ENCODE assay signal across 11 cellular contexts in the genomic region with DNA sequence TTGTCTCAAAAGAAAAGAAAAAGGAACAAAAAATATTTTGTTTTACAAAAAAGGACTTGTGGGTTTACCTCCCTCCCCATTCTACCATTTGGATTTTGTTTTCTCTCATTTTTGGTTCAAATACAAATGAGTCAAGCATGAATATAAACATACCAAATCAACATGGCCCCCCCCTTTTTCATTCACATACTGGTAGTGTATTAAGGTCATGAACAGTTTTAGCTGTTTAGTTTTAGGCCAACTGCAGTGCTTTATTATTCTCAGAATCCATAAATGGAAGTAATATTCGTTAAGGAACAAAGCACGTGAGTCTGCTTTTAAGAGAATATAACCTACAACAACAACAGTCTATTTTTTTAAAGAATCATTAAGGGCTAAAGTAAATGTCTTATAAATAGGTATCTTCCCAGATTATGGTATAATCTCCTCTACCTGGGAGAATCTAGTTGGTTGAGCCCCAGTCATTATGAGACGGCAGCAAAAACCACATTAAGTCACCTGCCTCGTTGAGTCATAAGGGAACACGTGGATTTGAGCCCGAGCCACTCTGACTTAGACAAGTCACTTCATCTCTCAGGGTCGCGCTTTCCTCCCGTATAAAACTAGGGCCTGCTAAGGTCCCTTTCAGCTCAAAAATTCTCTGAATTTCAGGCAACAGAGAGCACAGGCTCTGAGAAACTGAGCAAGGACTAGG. TPM values are rescaled to one million over a fixed set of nuclear protein-coding genes. Genes with fewer than 3 reads are reported as not detected.
A peak's percentile ranks its signal among the peaks of the same experiment; 100 is the strongest.
DNase-seq lines count a peak whose midpoint lies in the region; ATAC-seq, FAIRE-seq and TF ChIP-seq lines count a peak whose summit lies in the region.
"Had no signal": no experiment of that assay in that cellular context is flagged by ENCODE, and none has a peak within 500 bp of the region (broad histone marks: within the 10 kb centered on the region; RNA-seq: fewer than 3 reads in every experiment).

No MANE protein-coding gene starts in this region.

- H2AK5ac ChIP-seq in trophoblast cell (ENCODE audit: low read length), result no peak overlapping the region

- H3K36me3 ChIP-seq in K562 (ENCODE audit: control insufficient read depth, insufficient read depth, low read length) (0 out of 3 replicates have a peak, but pooled peaks cover 2% of the 10 kb centered on the region), trophoblast cell (ENCODE audit: control insufficient read depth in 1 of 2, insufficient read depth in 2 of 2, low read length in 2 of 2) (peaks cover 1 to 6% of the 10 kb centered on the region in 2 experiments), GM23338 (ENCODE audit: insufficient read depth) (0 out of 2 replicates have a peak, but pooled peaks cover 5% of the 10 kb centered on the region), vagina (no peaks in the 10 kb centered on the region)

- H2BK12ac ChIP-seq in trophoblast cell (ENCODE audit: low read length), result no peak overlapping the region

- CTCF ChIA-PET in K562 (lab: Yijun Ruan, JAX; ENCODE audit: low intra/inter-chr PET ratio), result no interaction called here

- H4K20me1 ChIP-seq in K562 (replicated peaks; ENCODE audit: control insufficient read depth, insufficient read depth, low read length), result no peaks in the 10 kb centered on the region
- no peaks in the 10 kb centered on the region; the same call in 1 of the 2 replicates for H4K20me1 ChIP-seq in GM23338 (replicated peaks; ENCODE audit: insufficient read depth)

- H3F3A ChIP-seq in GM23338 (replicated peaks; ENCODE audit: low read depth), result no peaks in the 10 kb centered on the region

- no peak overlapping the region for H4K8ac ChIP-seq in trophoblast cell (ENCODE audit: low read depth, low read length)

- TF ChIP-seq EP300 in K562 (IDR thresholded peaks at IDR 0.05; ENCODE audit: low read length), result no peak

- no peak overlapping the region for H2BK120ac ChIP-seq in trophoblast cell (ENCODE audit: insufficient read depth, low read length, poor library complexity)

- no peak overlapping the region for H3K4me3 Mint-ChIP-seq in GM23338
- H3K4me3 Mint-ChIP-seq: nephron progenitor cell had no signal

- no peak overlapping the region for H2BK5ac ChIP-seq in trophoblast cell (ENCODE audit: low read depth, low read length, poor library complexity)

- BruUV-seq in K562 (replicated peaks; lab: Mats Ljungman, UMichigan), result no TSS peak

- H3K4me1 ChIP-seq in K562 (replicated peaks in 1 of 2; ENCODE audit: control insufficient read depth in 2 of 2, insufficient read depth in 2 of 2, low read length in 2 of 2) (no peaks in the 10 kb centered on the region; a peak in 2 of 5 replicates), trophoblast cell (ENCODE audit: control insufficient read depth in 1 of 2, insufficient read depth in 2 of 2, low read length in 2 of 2) (no peaks in the 10 kb centered on the region), GM23338 (ENCODE audit: insufficient read depth) (no peaks in the 10 kb centered on the region), vagina (no peaks in the 10 kb centered on the region)
- H3K4me1 ChIP-seq: BLaER1 treated with 17β-estradiol and CSF1 and Interleukin-3, amounts not matched to agents 10 nM and 100 nM had no signal

- no peak overlapping the region for H3K27ac ChIP-seq in K562 (ENCODE audit: extremely low read depth, low read depth, low read length)
- no peak overlapping the region for H3K27ac ChIP-seq in trophoblast cell (ENCODE audit: low read depth, low read length)
- no peak overlapping the region for H3K27ac ChIP-seq in GM23338 (ENCODE audit: low read depth)
- H3K27ac ChIP-seq in vagina, result no peak overlapping the region
- H3K27ac ChIP-seq: BLaER1 treated with 17β-estradiol and CSF1 and Interleukin-3, amounts not matched to agents 10 nM and 100 nM had no signal

- H3K4me2 ChIP-seq in K562 (ENCODE audit: insufficient read depth, low read length) (no peak overlapping the region), trophoblast cell (ENCODE audit: low read length) (no peak overlapping the region), GM23338 (no peak overlapping the region)
- H3K4me2 ChIP-seq: BLaER1 treated with 17β-estradiol and CSF1 and Interleukin-3, amounts not matched to agents 10 nM and 100 nM had no signal

- H3K4me1 Mint-ChIP-seq in GM23338, result 0 out of 3 replicates have a peak, but pooled peaks cover 3% of the 10 kb centered on the region

- H3K9me3 Mint-ChIP-seq in GM23338, result no peaks in the 10 kb centered on the region

- H3K27me3 ChIP-seq in K562 (ENCODE audit: control insufficient read depth in 2 of 2, insufficient read depth in 2 of 2, low read length in 2 of 2) (no peaks in the 10 kb centered on the region), trophoblast cell (ENCODE audit: insufficient read depth, low read length) (no peaks in the 10 kb centered on the region), GM23338 (ENCODE audit: insufficient read depth) (no peaks in the 10 kb centered on the region), vagina (no peaks in the 10 kb centered on the region)
- H3K27me3 ChIP-seq: BLaER1 treated with 17β-estradiol and CSF1 and Interleukin-3, amounts not matched to agents 10 nM and 100 nM had no signal

- FAIRE-seq in K562 (lab: Jason Lieb, UNC), result no peak

- no peak overlapping the region for H3K14ac ChIP-seq in trophoblast cell (ENCODE audit: low read length)

- H2AFZ ChIP-seq in K562 (ENCODE audit: low read depth, low read length) (no peak overlapping the region), trophoblast cell (ENCODE audit: insufficient read depth, low read length, poor library complexity) (no peak overlapping the region), GM23338 (no peak overlapping the region)

- no peaks in the 10 kb centered on the region for H3K9me3 ChIP-seq in K562 (replicated peaks; ENCODE audit: control insufficient read depth, insufficient read depth, low read depth, low read length)
- no peaks in the 10 kb centered on the region for H3K9me3 ChIP-seq in trophoblast cell (ENCODE audit: insufficient read depth, low read depth, low read length)
- no peaks in the 10 kb centered on the region for H3K9me3 ChIP-seq in vagina
- H3K9me3 ChIP-seq: BLaER1 treated with 17β-estradiol and CSF1 and Interleukin-3, amounts not matched to agents 10 nM and 100 nM had no signal

- H3K4me3 ChIP-seq in K562 (no peak overlapping the region), trophoblast cell (ENCODE audit: low read depth, low read length) (no peak overlapping the region), GM23338 (no peak overlapping the region), vagina (no peak overlapping the region)
- H3K4me3 ChIP-seq: BLaER1 treated with 17β-estradiol and CSF1 and Interleukin-3, amounts not matched to agents 10 nM and 100 nM had no signal

- WGBS in K562 (ENCODE audit: insufficient coverage, low coverage, missing lambda C conversion rate), result 55% methylated on average over 9 of the region's 9 CpGs
- no CpG with 5 or more reads among the region's 9 CpGs for WGBS in trophoblast cell (ENCODE audit: extremely low coverage, insufficient coverage, insufficient read length)

- no peak overlapping the region for H3K23ac ChIP-seq in trophoblast cell (ENCODE audit: low read length)

- H3K27me3 Mint-ChIP-seq in GM23338 (ENCODE audit: insufficient read depth, low read depth, poor library complexity), result no peaks in the 10 kb centered on the region

- no peaks in the 10 kb centered on the region for H3K9me2 ChIP-seq in GM23338 (ENCODE audit: insufficient read depth)

- H3K18ac ChIP-seq in trophoblast cell (ENCODE audit: low read length), result no peak overlapping the region

- no peak for TF ChIP-seq CTCF in K562 (IDR thresholded peaks at IDR 0.05 in 2 of 3, conservative IDR thresholded peaks at IDR 0.05 in 1 of 3; ENCODE audit: insufficient read depth in 2 of 3, low read depth in 1 of 3, low read length in 3 of 3)
- no peak for TF ChIP-seq CTCF in GM23338 (conservative IDR thresholded peaks at IDR 0.05; ENCODE audit: low read depth in 2 of 2)
- TF ChIP-seq CTCF in vagina (IDR thresholded peaks at IDR 0.05), result no peak

- H3K9me1 ChIP-seq in K562 (ENCODE audit: control insufficient read depth, insufficient read depth, low read length), result no peaks in the 10 kb centered on the region

- no peak for TF ChIP-seq RAD21 in K562 (CRISPR knock-in tag; conservative IDR thresholded peaks at IDR 0.05 in 1 of 2, IDR thresholded peaks at IDR 0.05 in 1 of 2)

- no peaks in the 10 kb centered on the region for H3K79me2 ChIP-seq in K562 (ENCODE audit: control insufficient read depth, insufficient read depth, low read length)
- no peaks in the 10 kb centered on the region for H3K79me2 ChIP-seq in trophoblast cell (ENCODE audit: control insufficient read depth, insufficient read depth, low read length, poor library complexity)
- no peaks in the 10 kb centered on the region for H3K79me2 ChIP-seq in GM23338 (replicated peaks; ENCODE audit: insufficient read depth)

- in situ Hi-C loops in Caki2 (cut with HindIII; ENCODE audit: low pct_unique_long_range_greater_than_20kb, low sequenced_read_pairs) (no loop called here), K562 (cut with MboI) (no loop called here)

- no peak overlapping the region for H3K27ac Mint-ChIP-seq in GM23338
- H3K27ac Mint-ChIP-seq: nephron progenitor cell had no signal

- ATAC-seq in GM19351 (IDR thresholded peaks at IDR 0.05; ENCODE audit: unreplicated experiment), result peak; percentile 94
- peak; percentile 80 for ATAC-seq in HG03460 (IDR thresholded peaks at IDR 0.05; ENCODE audit: unreplicated experiment)
- ATAC-seq in K562, result no peak
- no peak for ATAC-seq in GM23338

- peaks cover 10% of the 10 kb centered on the region; the same call in 2 of the 3 replicates for H3K36me3 Mint-ChIP-seq in GM23338 (ENCODE audit: low read depth)

- H3K9ac ChIP-seq in K562 (ENCODE audit: insufficient read depth in 1 of 2, low read depth in 2 of 2, low read length in 2 of 2), result no peak overlapping the region
- H3K9ac ChIP-seq in trophoblast cell (ENCODE audit: low read length), result no peak overlapping the region
- H3K9ac ChIP-seq: BLaER1 treated with 17β-estradiol and CSF1 and Interleukin-3, amounts not matched to agents 10 nM and 100 nM had no signal

- POLR2A ChIA-PET in K562 (lab: Yijun Ruan, JAX), result no interaction called here

- no peaks in the 10 kb centered on the region for H3K79me1 ChIP-seq in trophoblast cell (ENCODE audit: low read length)

- TF ChIP-seq POLR2A in K562 (conservative IDR thresholded peaks at IDR 0.05), result no peak
- no peak for TF ChIP-seq POLR2A in vagina (IDR thresholded peaks at IDR 0.05)

- DNase-seq in Caki2 (ENCODE audit: low read depth) (peak; percentile 13), K562 (ENCODE audit: extremely low read depth in 1 of 4, low spot score in 3 of 4) (no peak), occipital lobe (lab: John Stamatoyannopoulos, UW) (no peak), trophoblast cell (no peak), GM23338 (ENCODE audit: low spot score) (no peak), vagina (ENCODE audit: extremely low spot score in 2 of 2) (no peak)
- DNase-seq: IMR-90, nephron progenitor cell had no signal

- no peak overlapping the region for H4K12ac ChIP-seq in trophoblast cell (ENCODE audit: low read depth, low read length)

- intact Hi-C loops in K562 (cut with micrococcal nuclease) (no loop called here), vagina (cut with DNase I) (no loop called here)

- H3K4ac ChIP-seq in trophoblast cell (ENCODE audit: low read depth, low read length), result no peak overlapping the region

- no peak overlapping the region for H4K91ac ChIP-seq in trophoblast cell (ENCODE audit: low read depth, low read length)

RNA-seq across cellular contexts. Expression of gene BCLAF3, which starts 26.7 kb away (rescaled TPM):
- total RNA-seq in Caki2 (2014; rRNA removed; shearing (Covaris generic); ENCODE audit: low replicate concordance), result 1.9 and 2.0 TPM in 2 replicates
- 3.9 and 13.3 TPM in 2 replicates for total RNA-seq in K562 (2011; cell fraction: chromatin; rRNA removed; ENCODE audit: low replicate concordance)
- 1.5 and 2.8 TPM in 2 replicates for total RNA-seq in K562 (2011; cell fraction: nucleolus; rRNA removed)
- 5.1 and 10.5 TPM in 2 replicates for total RNA-seq in K562 (2011; cell fraction: nucleoplasm; rRNA removed)
- total RNA-seq in K562 (2014; rRNA removed) (0.91 and 1.5 TPM in 2 replicates), K562 (2014; rRNA removed; fragmentation: Illumina TruSeq; extraction: Trizol) (2.8 and 3.7 TPM in 2 replicates), K562 (2015; rRNA removed; fragmentation: Illumina TruSeq; extraction: Trizol) (3.5 and 3.6 TPM in 2 replicates), K562 (2021) (2.6 and 2.7 TPM in 2 replicates), occipital lobe (53.3 TPM), vagina (11.8 TPM)
- polyA plus RNA-seq in K562 (2011; rRNA removed) (0.92 and 1.0 TPM in 2 replicates), K562 (2014; fragmentation: Illumina TruSeq; extraction: Trizol) (2.5 and 4.6 TPM in 2 replicates), K562 (2014; fragmentation: Nextera tagmentation; extraction: Ambion mirVana) (under 1 TPM; 0.73 to 0.97 TPM), K562 (2014; rRNA removed) (2.5 and 3.5 TPM in 2 replicates), GM23338 (2016; fragmentation: Nextera tagmentation; extraction: Ambion mirVana) (6.5 and 7.5 TPM in 2 replicates)
- polyA plus RNA-seq in K562 (2011; cell fraction: cytosol; rRNA removed), result 0.18 and 0.29 TPM in 2 replicates
- 1.6 and 1.7 TPM in 2 replicates for polyA plus RNA-seq in K562 (2011; cell fraction: nucleus; rRNA removed)
- polyA plus RNA-seq in K562 (2012), result 1.8 and 3.2 TPM in 2 replicates
- 1.4 and 3.5 TPM in 2 replicates for polyA minus RNA-seq in K562 (2011; rRNA and poly(A)+ RNA removed)
- polyA minus RNA-seq in K562 (2011; cell fraction: cytosol; rRNA and poly(A)+ RNA removed), result 0.67 and 1.2 TPM in 2 replicates
- polyA minus RNA-seq in K562 (2011; cell fraction: nucleus; rRNA and poly(A)+ RNA removed), result 1.6 and 2.0 TPM in 2 replicates
- polyA plus RNA-seq in trophoblast cell (2013), result 4.9 and 5.1 TPM in 2 replicates
- total RNA-seq in GM23338 (2014; rRNA removed; shearing (Covaris generic)), result 9.2 and 9.3 TPM in 2 replicates

Comparison
In these comparisons a context has a peak if more than half of its experiments do, and no peak if none do; other contexts are left out.
1. ATAC-seq: peak in GM19351 (single experiment) and HG03460 (single experiment); none in K562 (single experiment) and GM23338 (single experiment).